Comparison of ENCODE assay signal across 21 cellular contexts in genomic region chr11:8013833-8014232, GRCh38. TPM values are rescaled to one million over a fixed set of nuclear protein-coding genes. Genes with fewer than 3 reads are reported as not detected.
A peak's percentile ranks its signal among the peaks of the same experiment; 100 is the strongest.
DNase-seq lines count a peak whose midpoint lies in the region; ATAC-seq and TF ChIP-seq lines count a peak whose summit lies in the region.
"Had no signal": no experiment of that assay in that cellular context is flagged by ENCODE, and none has a peak within 500 bp of the region (broad histone marks: within the 10 kb centered on the region; RNA-seq: fewer than 3 reads in every experiment).

No MANE protein-coding gene starts in this region.

- H2BK5ac ChIP-seq in IMR-90 (ENCODE audit: low read depth, low read length, poor library complexity, severe bottlenecking) (no peak overlapping the region), mesendoderm (ENCODE audit: low read length) (no peak overlapping the region)

- no peak overlapping the region for H2BK15ac ChIP-seq in IMR-90 (ENCODE audit: low read depth, low read length)
- H2BK15ac ChIP-seq in mesendoderm (replicated peaks; ENCODE audit: low read depth): no peak overlapping the region

- no peaks in the 10 kb centered on the region for H3K9me3 Mint-ChIP-seq in endodermal cell
- H3K9me3 Mint-ChIP-seq: CD8-positive, alpha-beta memory T cell; HFFc6; IgD-negative memory B cell had no signal

- peaks cover 20% of the 10 kb centered on the region for H3K4me1 ChIP-seq in IMR-90 (ENCODE audit: control insufficient read depth, insufficient read depth, low read length)
- peaks cover 6% of the 10 kb centered on the region for H3K4me1 ChIP-seq in endodermal cell (ENCODE audit: control insufficient read depth, insufficient read depth, low read length)
- H3K4me1 ChIP-seq in mesendoderm (ENCODE audit: control insufficient read depth, low read depth, low read length): peaks cover 18% of the 10 kb centered on the region
- H3K4me1 ChIP-seq: BE2C had no signal

- in situ Hi-C loops in IMR-90 (cut with MboI; ENCODE audit: low sequenced_read_pairs): no loop called here

- H3K27me3 Mint-ChIP-seq in endodermal cell (ENCODE audit: insufficient read depth): peaks cover 60% of the 10 kb centered on the region

- H3K9me3 ChIP-seq in IMR-90 (ENCODE audit: control insufficient read depth, insufficient read depth, low read length) (no peaks in the 10 kb centered on the region), endodermal cell (ENCODE audit: control insufficient read depth, low read length) (no peaks in the 10 kb centered on the region)
- H3K9me3 ChIP-seq: BE2C had no signal

- H3K36me3 Mint-ChIP-seq in endodermal cell (ENCODE audit: low read depth): no peaks in the 10 kb centered on the region
- H3K36me3 Mint-ChIP-seq: CD4-positive, CD25-positive, alpha-beta regulatory T cell; CD8-positive, alpha-beta memory T cell; IgD-negative memory B cell had no signal

- peaks cover 9% of the 10 kb centered on the region; the same call in 1 of the 2 replicates for H4K20me1 ChIP-seq in IMR-90 (ENCODE audit: insufficient read depth, low read length)

- no peak overlapping the region for H2BK20ac ChIP-seq in IMR-90 (ENCODE audit: low read depth, low read length)

- intact Hi-C loops in IMR-90 (cut with micrococcal nuclease): no loop called here

- peaks cover 24% of the 10 kb centered on the region for H3K4me1 Mint-ChIP-seq in endodermal cell

- peaks cover 32% of the 10 kb centered on the region for H3K9me1 ChIP-seq in IMR-90 (ENCODE audit: insufficient read depth, low read length)

- peak overlapping the region; percentile 35 for H2AK9ac ChIP-seq in IMR-90 (replicated peaks; ENCODE audit: low read depth, low read length, poor library complexity)

- TF ChIP-seq CTCF in IMR-90 (conservative IDR thresholded peaks at IDR 0.05; ENCODE audit: low read depth, low read length) (no peak), endodermal cell (conservative IDR thresholded peaks at IDR 0.05) (no peak)

- no peak overlapping the region for H3K14ac ChIP-seq in IMR-90 (replicated peaks; ENCODE audit: low read depth, low read length)

- no peaks in the 10 kb centered on the region for H3K36me3 ChIP-seq in IMR-90 (ENCODE audit: control insufficient read depth, insufficient read depth, low read length)
- no peaks in the 10 kb centered on the region for H3K36me3 ChIP-seq in endodermal cell (ENCODE audit: control insufficient read depth, insufficient read depth, low read length)
- no peaks in the 10 kb centered on the region for H3K36me3 ChIP-seq in mesendoderm (ENCODE audit: control insufficient read depth, insufficient read depth, low read length)
- H3K36me3 ChIP-seq: BE2C had no signal

- H3K23ac ChIP-seq in IMR-90 (ENCODE audit: low read depth, low read length): no peak overlapping the region
- H3K23ac ChIP-seq in mesendoderm (ENCODE audit: low read length): no peak overlapping the region

- ATAC-seq in IMR-90 (ENCODE audit: low read depth): no peak
- no peak for ATAC-seq in GM21576 (IDR thresholded peaks at IDR 0.05; ENCODE audit: unreplicated experiment)
- ATAC-seq: HCT116 had no signal

- dilution Hi-C loops in IMR-90 (cut with HindIII; ENCODE audit: low sequenced_read_pairs, unreplicated experiment): no loop called here

- no peak overlapping the region for H4K8ac ChIP-seq in IMR-90 (ENCODE audit: low read depth in 2 of 2, low read length in 2 of 2)
- H4K8ac ChIP-seq in mesendoderm (ENCODE audit: low read depth, low read length): no peak overlapping the region

- TF ChIP-seq RAD21 in IMR-90 (IDR thresholded peaks at IDR 0.05; ENCODE audit: low read length): no peak

- H3K27me3 ChIP-seq in IMR-90 (ENCODE audit: control insufficient read depth, insufficient read depth, low read length) (no peaks in the 10 kb centered on the region), endodermal cell (ENCODE audit: control insufficient read depth, insufficient read depth, low read length, poor library complexity, severe bottlenecking) (peaks cover 30% of the 10 kb centered on the region), mesendoderm (ENCODE audit: insufficient read depth, low read length, poor library complexity) (no peaks in the 10 kb centered on the region)
- H3K27me3 ChIP-seq: BE2C had no signal

- 0 out of 2 replicates have a peak overlapping the region, but pooled peaks have one; percentile 18 for H2BK120ac ChIP-seq in IMR-90 (ENCODE audit: low read depth, low read length)
- no peak overlapping the region for H2BK120ac ChIP-seq in mesendoderm (ENCODE audit: low read depth, low read length)

- POLR2A ChIA-PET in IMR-90 (lab: Charles Lee; ENCODE audit: unreplicated experiment): interaction anchor here (0.6 kb wide), 1 partner anchor 8 kb away, joined by 5 read pairs; no protein-coding TSS in a partner anchor

- H3K4me3 Mint-ChIP-seq in endodermal cell: no peak overlapping the region
- H3K4me3 Mint-ChIP-seq: CD4-positive, CD25-positive, alpha-beta regulatory T cell; CD8-positive, alpha-beta memory T cell; HFFc6; IgD-negative memory B cell had no signal

- H3K4ac ChIP-seq in IMR-90 (ENCODE audit: low read depth, low read length) (0 out of 2 replicates have a peak overlapping the region, but pooled peaks have one; percentile 34), mesendoderm (ENCODE audit: low read depth, low read length) (no peak overlapping the region)

- H3K56ac ChIP-seq in IMR-90 (ENCODE audit: extremely low read depth, insufficient read depth, low read length) (no peak overlapping the region), mesendoderm (ENCODE audit: low read length) (no peak overlapping the region)

- no peaks in the 10 kb centered on the region for H3K79me2 ChIP-seq in mesendoderm (ENCODE audit: control insufficient read depth, insufficient read depth, low read length)

- H4K91ac ChIP-seq in IMR-90 (ENCODE audit: insufficient read depth, low read depth, low read length): no peak overlapping the region

- H3K4me2 ChIP-seq in IMR-90 (ENCODE audit: low read depth, low read length) (no peak overlapping the region), mesendoderm (ENCODE audit: low read length) (no peak overlapping the region)

- H3K4me3 ChIP-seq in IMR-90 (ENCODE audit: insufficient read depth, low read depth, low read length): no peak overlapping the region
- no peak overlapping the region for H3K4me3 ChIP-seq in endodermal cell (ENCODE audit: low read length)
- H3K4me3 ChIP-seq in mesendoderm (ENCODE audit: low read length): no peak overlapping the region

- no TSS peak for BruUV-seq in IMR-90 (replicated peaks; lab: Mats Ljungman, UMichigan)

- H3K18ac ChIP-seq in IMR-90 (ENCODE audit: low read depth, low read length) (no peak overlapping the region), mesendoderm (ENCODE audit: low read length) (no peak overlapping the region)

- WGBS in IMR-90 (ENCODE audit: extremely low coverage in 2 of 2, insufficient read length in 1 of 2), 2 experiments: 100% methylated on average over 1 of the region's 5 CpGs; no CpG with 5 or more reads in 1 of the 2 experiments
- 85 to 100% methylated on average over 1 to 5 of the region's 5 CpGs for WGBS in endodermal cell (ENCODE audit: insufficient coverage in 1 of 2, insufficient read length in 1 of 2), 2 experiments
- WGBS in mesendoderm (ENCODE audit: extremely low coverage, insufficient coverage, low lambda C conversion rate): no CpG with 5 or more reads among the region's 5 CpGs

- no peak for TF ChIP-seq POLR2A in IMR-90 (IDR thresholded peaks at IDR 0.05; ENCODE audit: low read depth, low read length)

- no peak overlapping the region for H3K27ac Mint-ChIP-seq in endodermal cell
- H3K27ac Mint-ChIP-seq: CD4-positive, CD25-positive, alpha-beta regulatory T cell; HFFc6 had no signal

- no peak overlapping the region for H2AFZ ChIP-seq in IMR-90 (replicated peaks; ENCODE audit: low read length, poor library complexity)

- H3K9ac ChIP-seq in IMR-90 (ENCODE audit: low read depth, low read length): no peak overlapping the region
- no peak overlapping the region for H3K9ac ChIP-seq in endodermal cell (ENCODE audit: extremely low read depth, low read length, poor library complexity, severe bottlenecking)
- H3K9ac ChIP-seq in mesendoderm (ENCODE audit: low read length): no peak overlapping the region

- H3K27ac ChIP-seq in IMR-90 (ENCODE audit: insufficient read depth, low read length): no peak overlapping the region
- H3K27ac ChIP-seq in endodermal cell (ENCODE audit: low read depth, low read length): no peak overlapping the region
- no peak overlapping the region for H3K27ac ChIP-seq in mesendoderm (ENCODE audit: low read depth, low read length)

- CTCF ChIA-PET in IMR-90 (lab: Yijun Ruan, JAX): interaction anchor here (0.8 to 1.1 kb wide), 2 partner anchors 8 to 85 kb away, joined by 4 to 6 read pairs; no protein-coding TSS in a partner anchor

- H4K5ac ChIP-seq in IMR-90 (ENCODE audit: low read depth, low read length) (no peak overlapping the region), mesendoderm (ENCODE audit: low read length) (no peak overlapping the region)

- H2AK5ac ChIP-seq in IMR-90 (ENCODE audit: low read depth, low read length): no peak overlapping the region
- H2AK5ac ChIP-seq in mesendoderm (ENCODE audit: low read length): no peak overlapping the region

- H3K79me1 ChIP-seq in IMR-90 (ENCODE audit: low read depth in 1 of 2, low read length in 2 of 2) (no peaks in the 10 kb centered on the region), mesendoderm (ENCODE audit: low read length) (no peaks in the 10 kb centered on the region)

- DNase-seq in IMR-90 (no peak), endodermal cell (peak; percentile 50), mesendoderm (peak; percentile 88), NCI-H2107 treated with DMSO at 0.1 percent for 48 hours (lab: John Stamatoyannopoulos, UW; ENCODE audit: unreplicated experiment) (no peak), DMS79 (lab: John Stamatoyannopoulos, UW) (no peak)
- peak; percentile 13 for DNase-seq in stimulated activated CD8-positive, alpha-beta memory T cell treated with anti-CD3 and anti-CD28 coated beads, Interleukin-4, amount 100 ng/mL, for 48 hours
- DNase-seq: ACHN; BE2C; C1 segment of cervical spinal cord; CD4-positive, CD25-positive, alpha-beta regulatory T cell; CD8-positive, alpha-beta memory T cell; COR-L47; DMS 273 treated with DMSO at 0.1 percent for 48 hours; DMS53; GDM1; GOT3; H7; HFFc6 had no signal

RNA-seq across cellular contexts. Expression of gene EIF3F, which starts 26.7 kb away (rescaled TPM):
- 279 and 308 TPM in 2 replicates for total RNA-seq in IMR-90 (2012; rRNA removed)
- 271 and 306 TPM in 2 replicates for polyA plus RNA-seq in IMR-90 (2012; rRNA removed)
- polyA plus RNA-seq in IMR-90 (2012; cell fraction: cytosol; rRNA removed): 585 and 1,119 TPM in 2 replicates
- 500 and 1,302 TPM in 2 replicates for polyA plus RNA-seq in IMR-90 (2012; cell fraction: nucleus; rRNA removed; ENCODE audit: low replicate concordance)
- 100 to 1,000 TPM; 349 to 354 TPM for total RNA-seq in endodermal cell
- polyA plus RNA-seq in endodermal cell (2013, experiment 1 of 2): 433 TPM
- 380 TPM for polyA plus RNA-seq in endodermal cell (2013, experiment 2 of 2)
- polyA plus RNA-seq in mesendoderm (2013, experiment 1 of 2): 498 TPM
- polyA plus RNA-seq in mesendoderm (2013, experiment 2 of 2): 521 TPM

RNA-seq across cellular contexts. Expression of gene NLRP10, which starts 48.6 kb away (rescaled TPM):
- 25.6 and 36.7 TPM in 2 replicates for total RNA-seq in IMR-90 (2012; rRNA removed)
- 5.8 and 6.5 TPM in 2 replicates for polyA plus RNA-seq in IMR-90 (2012; rRNA removed)
- polyA plus RNA-seq in IMR-90 (2012; cell fraction: cytosol; rRNA removed): 4.6 and 5.6 TPM in 2 replicates
- 2.4 and 2.5 TPM in 2 replicates for polyA plus RNA-seq in IMR-90 (2012; cell fraction: nucleus; rRNA removed; ENCODE audit: low replicate concordance)
- total RNA-seq in endodermal cell: under 1 TPM in 1 of 2 donors, not detected in 1; 0.15 TPM
- polyA plus RNA-seq in endodermal cell (2013, experiment 1 of 2): not detected
- polyA plus RNA-seq in endodermal cell (2013, experiment 2 of 2): not detected
- polyA plus RNA-seq in mesendoderm (2013, experiment 1 of 2): 0.04 TPM
- 0.04 TPM for polyA plus RNA-seq in mesendoderm (2013, experiment 2 of 2)
- total RNA-seq: CD4-positive, CD25-positive, alpha-beta regulatory T cell; CD8-positive, alpha-beta memory T cell had no signal
- polyA plus RNA-seq: CD4-positive, CD25-positive, alpha-beta regulatory T cell; CD8-positive, alpha-beta memory T cell; IgD-negative memory B cell had no signal

Comparison
In these comparisons a context has a peak if more than half of its experiments do, and no peak if none do; other contexts are left out.
1. DNase-seq: peak in endodermal cell (single experiment), mesendoderm (single experiment) and stimulated activated CD8-positive, alpha-beta memory T cell treated with anti-CD3 and anti-CD28 coated beads, Interleukin-4, amount 100 ng/mL, for 48 hours (single experiment); none in IMR-90 (single experiment), NCI-H2107 treated with DMSO at 0.1 percent for 48 hours (single experiment) and DMS79 (single experiment).
2. RNA of gene NLRP10, which starts 48.6 kb away (total RNA-seq): 25.6 to 36.7 TPM in IMR-90; 0.15 TPM in endodermal cell; every median in the first group is over 10 times any median in the second.